ENCODE assay signal across 10 cellular contexts in the genomic region with DNA sequence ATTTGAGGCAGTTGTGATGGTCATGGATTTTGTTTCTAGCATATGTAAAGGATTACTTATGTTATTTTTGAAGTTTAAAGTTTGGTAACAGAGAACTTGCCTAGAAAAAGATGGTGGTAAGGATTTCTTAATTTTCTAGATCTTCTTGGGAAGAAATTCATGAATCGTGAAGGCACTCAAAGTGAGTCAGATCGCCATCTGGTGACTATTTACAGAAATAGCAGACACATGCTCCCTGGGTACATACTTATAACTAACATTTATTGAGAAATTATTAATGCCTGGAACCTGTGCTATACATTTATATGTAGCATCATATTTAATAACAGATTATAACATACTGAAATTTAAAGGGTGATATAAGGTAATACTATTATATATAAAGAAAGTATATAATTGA.
DNase-seq lines count a peak whose midpoint lies in the region; ATAC-seq and TF ChIP-seq lines count a peak whose summit lies in the region.
"Had no signal": no experiment of that assay in that cellular context is flagged by ENCODE, and none has a peak within 500 bp of the region (broad histone marks: within the 10 kb centered on the region; RNA-seq: fewer than 3 reads in every experiment).

No MANE protein-coding gene starts in this region.

- H4K20me1 ChIP-seq in SK-N-SH (ENCODE audit: insufficient read depth): no peaks in the 10 kb centered on the region
- H4K20me1 ChIP-seq: BLaER1 treated with 17β-estradiol and CSF1 and Interleukin-3, amounts not matched to agents 10 nM and 100 nM had no signal

- intact Hi-C loops in testis (cut with DNase I; ENCODE audit: low total_unique reads): no loop called here

- H3K4me1 Mint-ChIP-seq in endodermal cell: no peaks in the 10 kb centered on the region

- H3K9ac ChIP-seq in SK-N-SH: no peak overlapping the region
- H3K9ac ChIP-seq in endodermal cell (ENCODE audit: extremely low read depth, low read length, poor library complexity, severe bottlenecking): no peak overlapping the region
- H3K9ac ChIP-seq: BLaER1 treated with 17β-estradiol and CSF1 and Interleukin-3, amounts not matched to agents 10 nM and 100 nM had no signal

- peak; percentile 4 for DNase-seq in SK-N-SH
- DNase-seq in NCI-H526 treated with DMSO at 0.1 percent for 48 hours (lab: John Stamatoyannopoulos, UW): peak; percentile 47
- DNase-seq in endodermal cell: no peak
- DNase-seq in testis: peak; percentile 28
- DNase-seq in NCI-H1105 treated with DMSO at 0.1 percent for 48 hours (lab: John Stamatoyannopoulos, UW): no peak
- DNase-seq: NCI-H1417 had no signal

- H3K4me3 Mint-ChIP-seq in endodermal cell: no peak overlapping the region

- TF ChIP-seq CTCF in SK-N-SH (IDR thresholded peaks at IDR 0.05) (peak; percentile 48), endodermal cell (conservative IDR thresholded peaks at IDR 0.05) (peak; percentile 82), testis (IDR thresholded peaks at IDR 0.05) (peak in 2 of 3 experiments; percentile 5 to 27)

- POLR2A ChIA-PET in SK-N-SH (lab: Yijun Ruan, JAX): no interaction called here

- no peak for TF ChIP-seq EP300 in SK-N-SH (IDR thresholded peaks at IDR 0.05; ENCODE audit: borderline replicate concordance in 1 of 2, low read depth in 1 of 2, low read length in 1 of 2)

- no peaks in the 10 kb centered on the region for H3K9me3 Mint-ChIP-seq in endodermal cell

- no peak overlapping the region; a peak in 1 of 4 replicates for H3K4me3 ChIP-seq in SK-N-SH (ENCODE audit: low read depth in 2 of 2, low read length in 1 of 2)
- H3K4me3 ChIP-seq in endodermal cell (ENCODE audit: low read length): no peak overlapping the region
- H3K4me3 ChIP-seq in testis: no peak overlapping the region
- H3K4me3 ChIP-seq: BLaER1 treated with 17β-estradiol and CSF1 and Interleukin-3, amounts not matched to agents 10 nM and 100 nM had no signal

- H3K27me3 ChIP-seq in SK-N-SH (ENCODE audit: insufficient read depth): no peaks in the 10 kb centered on the region
- no peaks in the 10 kb centered on the region for H3K27me3 ChIP-seq in endodermal cell (ENCODE audit: control insufficient read depth, insufficient read depth, low read length, poor library complexity, severe bottlenecking)
- no peaks in the 10 kb centered on the region for H3K27me3 ChIP-seq in testis
- H3K27me3 ChIP-seq: BLaER1 treated with 17β-estradiol and CSF1 and Interleukin-3, amounts not matched to agents 10 nM and 100 nM had no signal

- WGBS in SK-N-SH (ENCODE audit: low lambda C conversion rate): 0% methylated on average over 2 of the region's 2 CpGs
- WGBS in endodermal cell (ENCODE audit: insufficient coverage in 1 of 2, insufficient read length in 1 of 2), 2 experiments: 34% methylated on average over 2 of the region's 2 CpGs; no CpG with 5 or more reads in 1 of the 2 experiments
- WGBS in testis, 2 donors: 40 to 43% methylated on average over 2 of the region's 2 CpGs

- H3K27ac Mint-ChIP-seq in endodermal cell: no peak overlapping the region

- CTCF ChIA-PET in SK-N-SH (lab: Yijun Ruan, JAX): interaction anchor here (0.7 kb wide), 1 partner anchor 8 kb away, joined by 4 read pairs; no protein-coding TSS in a partner anchor

- H3F3A ChIP-seq in SK-N-SH (replicated peaks; ENCODE audit: insufficient read depth): no peaks in the 10 kb centered on the region

- H2AFZ ChIP-seq in SK-N-SH (ENCODE audit: low read depth): no peak overlapping the region

- no peaks in the 10 kb centered on the region for H3K9me2 ChIP-seq in SK-N-SH

- H3K4me1 ChIP-seq in SK-N-SH (ENCODE audit: control insufficient read depth in 1 of 2, insufficient read depth in 2 of 2, low read depth in 1 of 2, low read length in 1 of 2) (no peaks in the 10 kb centered on the region), endodermal cell (ENCODE audit: control insufficient read depth, insufficient read depth, low read length) (no peaks in the 10 kb centered on the region), testis (no peaks in the 10 kb centered on the region)

- no peaks in the 10 kb centered on the region for H3K36me3 Mint-ChIP-seq in endodermal cell (ENCODE audit: low read depth)

- H3K4me2 ChIP-seq in SK-N-SH: no peak overlapping the region

- H3K9me3 ChIP-seq in SK-N-SH (no peaks in the 10 kb centered on the region), endodermal cell (ENCODE audit: control insufficient read depth, low read length) (no peaks in the 10 kb centered on the region), testis (no peaks in the 10 kb centered on the region)
- H3K9me3 ChIP-seq: BLaER1 treated with 17β-estradiol and CSF1 and Interleukin-3, amounts not matched to agents 10 nM and 100 nM had no signal

- H3K36me3 ChIP-seq in SK-N-SH (replicated peaks in 1 of 2; ENCODE audit: control insufficient read depth in 1 of 2, insufficient read depth in 2 of 2, low read length in 1 of 2) (no peaks in the 10 kb centered on the region), endodermal cell (ENCODE audit: control insufficient read depth, insufficient read depth, low read length) (no peaks in the 10 kb centered on the region), testis (ENCODE audit: low read depth, missing control alignments) (no peaks in the 10 kb centered on the region)
- H3K36me3 ChIP-seq: BLaER1 treated with 17β-estradiol and CSF1 and Interleukin-3, amounts not matched to agents 10 nM and 100 nM had no signal

- ATAC-seq in SK-N-SH treated with all-trans-retinoic acid at 6 μM for 48 hours (no peak), GM21360 (IDR thresholded peaks at IDR 0.05; ENCODE audit: unreplicated experiment) (no peak), GM21576 (IDR thresholded peaks at IDR 0.05; ENCODE audit: unreplicated experiment) (no peak)

- TF ChIP-seq POLR2A in testis (IDR thresholded peaks at IDR 0.05): no peak

- H3K79me2 ChIP-seq in SK-N-SH (ENCODE audit: insufficient read depth): no peaks in the 10 kb centered on the region

- H3K27me3 Mint-ChIP-seq in endodermal cell (ENCODE audit: insufficient read depth): no peaks in the 10 kb centered on the region

- TF ChIP-seq RAD21 in SK-N-SH (IDR thresholded peaks at IDR 0.05; ENCODE audit: low read length): peak; percentile 56

- H3K27ac ChIP-seq in SK-N-SH (ENCODE audit: low read depth in 2 of 2, low read length in 1 of 2): no peak overlapping the region
- H3K27ac ChIP-seq in endodermal cell (ENCODE audit: low read depth, low read length): no peak overlapping the region
- H3K27ac ChIP-seq in testis: no peak overlapping the region
- H3K27ac ChIP-seq: BLaER1 treated with 17β-estradiol and CSF1 and Interleukin-3, amounts not matched to agents 10 nM and 100 nM had no signal

TF ChIP-seq in SK-N-SH, 30 proteins besides CTCF, POLR2A, EP300 and RAD21:
- TF ChIP-seq SMC3 (IDR thresholded peaks at IDR 0.05; ENCODE audit: low read depth, low read length): peak; percentile 32; the same call in 1 of the 2 replicates
- TF ChIP-seq, protein P1, sequence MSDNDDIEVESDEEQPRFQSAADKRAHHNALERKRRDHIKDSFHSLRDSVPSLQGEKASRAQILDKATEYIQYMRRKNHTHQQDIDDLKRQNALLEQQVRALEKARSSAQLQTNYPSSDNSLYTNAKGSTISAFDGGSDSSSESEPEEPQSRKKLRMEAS (IDR thresholded peaks at IDR 0.05; ENCODE audit: low read depth): no peak
- TF ChIP-seq, protein P2, sequence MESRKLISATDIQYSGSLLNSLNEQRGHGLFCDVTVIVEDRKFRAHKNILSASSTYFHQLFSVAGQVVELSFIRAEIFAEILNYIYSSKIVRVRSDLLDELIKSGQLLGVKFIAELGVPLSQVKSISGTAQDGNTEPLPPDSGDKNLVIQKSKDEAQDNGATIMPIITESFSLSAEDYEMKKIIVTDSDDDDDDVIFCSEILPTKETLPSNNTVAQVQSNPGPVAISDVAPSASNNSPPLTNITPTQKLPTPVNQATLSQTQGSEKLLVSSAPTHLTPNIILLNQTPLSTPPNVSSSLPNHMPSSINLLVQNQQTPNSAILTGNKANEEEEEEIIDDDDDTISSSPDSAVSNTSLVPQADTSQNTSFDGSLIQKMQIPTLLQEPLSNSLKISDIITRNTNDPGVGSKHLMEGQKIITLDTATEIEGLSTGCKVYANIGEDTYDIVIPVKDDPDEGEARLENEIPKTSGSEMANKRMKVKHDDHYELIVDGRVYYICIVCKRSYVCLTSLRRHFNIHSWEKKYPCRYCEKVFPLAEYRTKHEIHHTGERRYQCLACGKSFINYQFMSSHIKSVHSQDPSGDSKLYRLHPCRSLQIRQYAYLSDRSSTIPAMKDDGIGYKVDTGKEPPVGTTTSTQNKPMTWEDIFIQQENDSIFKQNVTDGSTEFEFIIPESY (IDR thresholded peaks at IDR 0.05; ENCODE audit: borderline replicate concordance, low read depth): no peak
TF ChIP-seq in SK-N-SH: peak in this region for 1.

TF ChIP-seq in SK-N-SH treated with all-trans-retinoic acid at 6 μM for 48 hours, 23 proteins besides CTCF, POLR2A, EP300 and RAD21 (continues in another document):
- TF ChIP-seq SNAI2 (CRISPR knock-in tag; IDR thresholded peaks at IDR 0.05) (no peak), ZNF70 (CRISPR knock-in tag; IDR thresholded peaks at IDR 0.05) (no peak), ISL1 (CRISPR knock-in tag; IDR thresholded peaks at IDR 0.05) (no peak), ZC3H10 (CRISPR knock-in tag; IDR thresholded peaks at IDR 0.05) (no peak)
- TF ChIP-seq, protein P3, sequence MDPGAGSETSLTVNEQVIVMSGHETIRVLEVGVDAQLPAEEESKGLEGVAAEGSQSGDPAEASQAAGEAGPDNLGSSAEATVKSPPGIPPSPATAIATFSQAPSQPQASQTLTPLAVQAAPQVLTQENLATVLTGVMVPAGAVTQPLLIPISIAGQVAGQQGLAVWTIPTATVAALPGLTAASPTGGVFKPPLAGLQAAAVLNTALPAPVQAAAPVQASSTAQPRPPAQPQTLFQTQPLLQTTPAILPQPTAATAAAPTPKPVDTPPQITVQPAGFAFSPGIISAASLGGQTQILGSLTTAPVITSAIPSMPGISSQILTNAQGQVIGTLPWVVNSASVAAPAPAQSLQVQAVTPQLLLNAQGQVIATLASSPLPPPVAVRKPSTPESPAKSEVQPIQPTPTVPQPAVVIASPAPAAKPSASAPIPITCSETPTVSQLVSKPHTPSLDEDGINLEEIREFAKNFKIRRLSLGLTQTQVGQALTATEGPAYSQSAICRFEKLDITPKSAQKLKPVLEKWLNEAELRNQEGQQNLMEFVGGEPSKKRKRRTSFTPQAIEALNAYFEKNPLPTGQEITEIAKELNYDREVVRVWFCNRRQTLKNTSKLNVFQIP (CRISPR knock-in tag; IDR thresholded peaks at IDR 0.05; ENCODE audit: borderline replicate concordance, low read depth): no peak

Comparison
In these comparisons a context has a peak if more than half of its experiments do, and no peak if none do; other contexts are left out.
1. DNase-seq: peak in SK-N-SH (single experiment), NCI-H526 treated with DMSO at 0.1 percent for 48 hours (single experiment) and testis (single experiment); none in endodermal cell (single experiment) and NCI-H1105 treated with DMSO at 0.1 percent for 48 hours (single experiment).
2. CTCF ChIP-seq: peak in every context shown above with its lines; median percentile 82 in endodermal cell; 48 in SK-N-SH; 16 in testis.